ENCODE assay signal across 22 cellular contexts in genomic region chr4:98110929-98111328, GRCh38. TPM values are rescaled to one million over a fixed set of nuclear protein-coding genes. Genes with fewer than 3 reads are reported as not detected.
DNase-seq lines count a peak whose midpoint lies in the region; ATAC-seq and TF ChIP-seq lines count a peak whose summit lies in the region.
"Had no signal": no experiment of that assay in that cellular context is flagged by ENCODE, and none has a peak within 500 bp of the region (broad histone marks: within the 10 kb centered on the region; RNA-seq: fewer than 3 reads in every experiment).

No MANE protein-coding gene starts in this region.

- no peaks in the 10 kb centered on the region for H3K36me3 Mint-ChIP-seq in WTC11
- H3K36me3 Mint-ChIP-seq: IgD-negative memory B cell had no signal

- TF ChIP-seq CTCF in WTC11 (IDR thresholded peaks at IDR 0.05) (no peak), thyroid gland (IDR thresholded peaks at IDR 0.05) (no peak)

- TF ChIP-seq POLR2A in thyroid gland (IDR thresholded peaks at IDR 0.05): no peak

- H3K27me3 Mint-ChIP-seq in WTC11 (ENCODE audit: low read depth): no peaks in the 10 kb centered on the region
- H3K27me3 Mint-ChIP-seq: IgD-negative memory B cell had no signal

- no peaks in the 10 kb centered on the region for H3K36me3 ChIP-seq in HUES48 (ENCODE audit: control insufficient read depth, insufficient read depth, low read length)
- no peaks in the 10 kb centered on the region for H3K36me3 ChIP-seq in thyroid gland
- H3K36me3 ChIP-seq: BE2C had no signal

- H3K27me3 ChIP-seq in HUES48 (ENCODE audit: control insufficient read depth, insufficient read depth, low read length) (no peaks in the 10 kb centered on the region), thyroid gland (no peaks in the 10 kb centered on the region)
- H3K27me3 ChIP-seq: BE2C had no signal

- H3K4me1 ChIP-seq in HUES48 (ENCODE audit: control insufficient read depth, insufficient read depth, low read length): peaks cover 25% of the 10 kb centered on the region
- peaks cover 0 to 9% of the 10 kb centered on the region in 2 donors for H3K4me1 ChIP-seq in thyroid gland

- H3K9ac ChIP-seq in HUES48 (ENCODE audit: low read depth, low read length): no peak overlapping the region
- H3K9ac ChIP-seq: GM23248 had no signal

- H3K4me3 ChIP-seq in HUES48 (ENCODE audit: low read depth, low read length) (no peak overlapping the region), thyroid gland (replicated peaks in 1 of 3) (no peak overlapping the region)
- H3K4me3 ChIP-seq: GM23248 had no signal

- CTCF ChIA-PET in WTC11 (lab: Charles Lee): interaction anchor here (1.3 to 1.4 kb wide), 3 partner anchors 17 to 357 kb away, joined by 4 to 8 read pairs (median 7); partner anchors contain the start of gene STPG2

- ATAC-seq in WTC11 (peak; percentile 83), sciatic nerve (no peak)
- ATAC-seq: HepG2 had no signal

- peaks cover 58% of the 10 kb centered on the region for H3K4me1 Mint-ChIP-seq in WTC11

- no peak overlapping the region for H3K4me3 Mint-ChIP-seq in WTC11
- H3K4me3 Mint-ChIP-seq: CD4-positive, alpha-beta T cell; IgD-negative memory B cell had no signal

- POLR2A ChIA-PET in WTC11 (lab: Charles Lee): no interaction called here

- H3K9me3 Mint-ChIP-seq in WTC11: peaks cover 14% of the 10 kb centered on the region
- H3K9me3 Mint-ChIP-seq: CD4-positive, alpha-beta T cell; IgD-negative memory B cell had no signal

- intact Hi-C loops in thyroid gland (cut with DNase I) (no loop called here), sciatic nerve (cut with DNase I) (no loop called here)

- H3K27ac Mint-ChIP-seq in WTC11: peak overlapping the region; percentile 15
- H3K27ac Mint-ChIP-seq: CD4-positive, alpha-beta T cell; IgD-negative memory B cell had no signal

- WGBS in thyroid gland, 2 donors: 89 to 95% methylated on average over 2 of the region's 2 CpGs

- H3K9me3 ChIP-seq in HUES48 (ENCODE audit: control insufficient read depth, insufficient read depth, low read length) (peaks cover 10% of the 10 kb centered on the region), thyroid gland (no peaks in the 10 kb centered on the region)
- H3K9me3 ChIP-seq: BE2C had no signal

- H3K27ac ChIP-seq in HUES48 (ENCODE audit: low read depth, low read length) (peak overlapping the region; percentile 80), thyroid gland (peak overlapping the region in 2 of 3 donors; percentile 58 to 62)
- H3K27ac ChIP-seq: GM23248 had no signal

- DNase-seq in DMS79 treated with DMSO at 0.1 percent for 48 hours (lab: John Stamatoyannopoulos, UW) (peak; percentile 69), WTC11 (ENCODE audit: low spot score) (no peak), thyroid gland (no peak), sciatic nerve (ENCODE audit: low spot score) (no peak), mucosa of gallbladder (ENCODE audit: low spot score) (no peak), NCI-H510A treated with DMSO at 0.1 percent for 48 hours (lab: John Stamatoyannopoulos, UW) (no peak)
- DNase-seq: ACHN; C1 segment of cervical spinal cord; CD4-positive, alpha-beta T cell; DMS153; DND-41; EL; GM23248; H7; Karpas-422; KBM-7 had no signal

TF ChIP-seq in WTC11, 78 proteins besides CTCF, POLR2A, EP300 and RAD21:
- TF ChIP-seq ZNF416 (CRISPR knock-in tag; IDR thresholded peaks at IDR 0.05): no peak
- TF ChIP-seq HMGXB4 (CRISPR knock-in tag; IDR thresholded peaks at IDR 0.05): no peak
- no peak for TF ChIP-seq PREB (CRISPR knock-in tag; IDR thresholded peaks at IDR 0.05; ENCODE audit: borderline replicate concordance)
- TF ChIP-seq MXD4 (CRISPR knock-in tag; IDR thresholded peaks at IDR 0.05; ENCODE audit: borderline replicate concordance): no peak

RNA-seq across cellular contexts. Expression of gene STPG2, which starts 32.3 kb away (rescaled TPM):
- 0.17 to 0.39 TPM (median 0.18 TPM) in 3 replicates for total RNA-seq in WTC11 (2021)
- 1 to 10 TPM; 1.5 to 2.8 (median 2.1) TPM for total RNA-seq in thyroid gland
- total RNA-seq in sciatic nerve: 1.5 TPM
- total RNA-seq in mucosa of gallbladder: 2.2 TPM
- total RNA-seq: G401, HT-29 had no signal
